ENCODE assay signal across 1 cellular context in the genomic region with DNA sequence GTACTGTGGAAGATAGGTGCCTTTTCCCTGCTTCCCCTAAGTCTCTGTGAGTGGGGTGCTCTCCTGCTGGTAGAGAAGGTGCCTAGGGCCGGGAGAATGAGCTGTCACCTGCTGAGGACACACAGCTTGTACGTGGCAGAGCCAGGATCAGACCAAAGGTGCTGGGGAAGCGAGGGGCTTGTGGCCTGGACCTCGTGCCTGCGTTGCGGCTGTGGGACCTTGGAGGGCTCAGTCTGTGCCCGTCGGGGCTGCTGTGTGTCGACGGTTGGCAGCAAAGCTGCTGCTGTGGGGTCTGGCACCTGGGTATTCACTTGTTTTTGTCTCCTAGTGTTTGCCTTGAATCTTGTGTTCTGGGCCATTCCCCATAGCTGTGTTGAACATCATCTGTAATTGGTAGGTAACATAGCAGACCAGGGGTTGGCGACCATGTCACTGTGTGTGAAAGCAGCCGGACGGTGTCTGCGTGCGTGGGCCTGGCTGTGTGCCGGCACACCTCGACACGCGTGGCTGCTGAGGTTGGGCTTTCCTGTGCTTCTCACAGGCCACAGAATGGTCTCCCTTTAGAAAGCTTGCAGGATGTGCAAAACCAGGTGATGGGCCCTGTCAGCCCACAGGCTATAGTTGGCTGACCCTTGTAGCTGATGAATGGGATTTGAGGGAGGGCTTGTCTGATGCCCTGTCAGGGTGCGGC.
TF ChIP-seq lines count a peak whose summit lies in the region.

No MANE protein-coding gene starts in this region.

TF ChIP-seq in GM12878, 131 proteins besides CTCF, POLR2A, EP300 and RAD21:
- TF ChIP-seq CHD2 (IDR thresholded peaks at IDR 0.05; ENCODE audit: borderline replicate concordance, low read depth, low read length) (no peak), BHLHE40 (IDR thresholded peaks at IDR 0.05; ENCODE audit: borderline replicate concordance in 1 of 2, low read depth in 2 of 2, low read length in 1 of 2) (no peak), ZNF622 (IDR thresholded peaks at IDR 0.05) (no peak), JUNB (IDR thresholded peaks at IDR 0.05) (no peak), ZNF274 (IDR thresholded peaks at IDR 0.05; ENCODE audit: insufficient read depth, insufficient read length) (no peak), ZNF384 (IDR thresholded peaks at IDR 0.05; ENCODE audit: borderline replicate concordance, low read depth, low read length) (no peak), HDAC2 (IDR thresholded peaks at IDR 0.05) (no peak), POLR2AphosphoS2 (IDR thresholded peaks at IDR 0.05; ENCODE audit: low read depth, low read length) (no peak), IRF3 (IDR thresholded peaks at IDR 0.05) (no peak)
- TF ChIP-seq, protein P1, sequence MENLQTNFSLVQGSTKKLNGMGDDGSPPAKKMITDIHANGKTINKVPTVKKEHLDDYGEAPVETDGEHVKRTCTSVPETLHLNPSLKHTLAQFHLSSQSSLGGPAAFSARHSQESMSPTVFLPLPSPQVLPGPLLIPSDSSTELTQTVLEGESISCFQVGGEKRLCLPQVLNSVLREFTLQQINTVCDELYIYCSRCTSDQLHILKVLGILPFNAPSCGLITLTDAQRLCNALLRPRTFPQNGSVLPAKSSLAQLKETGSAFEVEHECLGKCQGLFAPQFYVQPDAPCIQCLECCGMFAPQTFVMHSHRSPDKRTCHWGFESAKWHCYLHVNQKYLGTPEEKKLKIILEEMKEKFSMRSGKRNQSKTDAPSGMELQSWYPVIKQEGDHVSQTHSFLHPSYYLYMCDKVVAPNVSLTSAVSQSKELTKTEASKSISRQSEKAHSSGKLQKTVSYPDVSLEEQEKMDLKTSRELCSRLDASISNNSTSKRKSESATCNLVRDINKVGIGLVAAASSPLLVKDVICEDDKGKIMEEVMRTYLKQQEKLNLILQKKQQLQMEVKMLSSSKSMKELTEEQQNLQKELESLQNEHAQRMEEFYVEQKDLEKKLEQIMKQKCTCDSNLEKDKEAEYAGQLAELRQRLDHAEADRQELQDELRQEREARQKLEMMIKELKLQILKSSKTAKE (IDR thresholded peaks at IDR 0.05; ENCODE audit: low read depth, poor library complexity, severe bottlenecking) = no peak
